ENCODE assay signal across 8 cellular contexts in genomic region chr2:65129613-65130439, GRCh38. TPM values are rescaled to one million over a fixed set of nuclear protein-coding genes. Genes with fewer than 3 reads are reported as not detected.
DNase-seq lines count a peak whose midpoint lies in the region; ATAC-seq and TF ChIP-seq lines count a peak whose summit lies in the region.

Gene RAB1A, minus strand, starts transcription at chr2:65130106. Its CDS starts 191 bp downstream, at chr2:65129915.

- H3K9me3 Mint-ChIP-seq in activated CD4-positive, alpha-beta T cell treated with anti-CD3 and anti-CD28 coated beads, Interleukin-2, amount 10 ng/mL, durations not matched to agents 24 days and 14 days: no peaks in the 10 kb centered on the region

- H3K4me3 ChIP-seq in coronary artery: peak within 1 kb of the TSS; percentile 98

- peaks cover 9% of the 10 kb centered on the region for H3K36me3 Mint-ChIP-seq in activated CD4-positive, alpha-beta T cell treated with anti-CD3 and anti-CD28 coated beads, Interleukin-2, amount 10 ng/mL, durations not matched to agents 24 days and 14 days (ENCODE audit: low read depth)

- TF ChIP-seq CTCF in C4-2B (conservative IDR thresholded peaks at IDR 0.05): peak; percentile 39
- TF ChIP-seq CTCF in coronary artery (IDR thresholded peaks at IDR 0.05): no peak

- peak within 1 kb of the TSS; percentile 94 for H3K27ac ChIP-seq in C4-2B
- peak within 1 kb of the TSS; percentile 97 to 100 for H3K27ac ChIP-seq in coronary artery

- H3K27me3 Mint-ChIP-seq in activated CD4-positive, alpha-beta T cell treated with anti-CD3 and anti-CD28 coated beads, Interleukin-2, amount 10 ng/mL, durations not matched to agents 24 days and 14 days: peaks cover 3% of the 10 kb centered on the region

- H3K27ac Mint-ChIP-seq in activated CD4-positive, alpha-beta T cell treated with anti-CD3 and anti-CD28 coated beads, Interleukin-2, amount 10 ng/mL, durations not matched to agents 24 days and 14 days: peak within 1 kb of the TSS; percentile 98

- intact Hi-C loops in activated CD4-positive, alpha-beta T cell treated with anti-CD3 and anti-CD28 coated beads, Interleukin-2, amount 10 ng/mL, durations not matched to agents 24 days and 14 days (cut with micrococcal nuclease): loop anchor here (1.0 to 5.0 kb wide), 9 partner anchors 43 to 1541 kb away; partner anchors contain the start of genes ACTR2, AFTPH, CEP68 and MDH1
- intact Hi-C loops in left colon (cut with DNase I, micrococcal nuclease): loop anchor here in 1 of 2 donors (10.0 kb wide), 1 partner anchor 55 kb away; no protein-coding TSS in a partner anchor

- ATAC-seq in GM19328 (IDR thresholded peaks at IDR 0.05; ENCODE audit: unreplicated experiment) (peak; percentile 95), HG03520 (IDR thresholded peaks at IDR 0.05; ENCODE audit: unreplicated experiment) (peak; percentile 96), left colon (peak; percentile 89)

- peaks cover 27% of the 10 kb centered on the region for H3K4me1 Mint-ChIP-seq in activated CD4-positive, alpha-beta T cell treated with anti-CD3 and anti-CD28 coated beads, Interleukin-2, amount 10 ng/mL, durations not matched to agents 24 days and 14 days

- H3K4me3 Mint-ChIP-seq in activated CD4-positive, alpha-beta T cell treated with anti-CD3 and anti-CD28 coated beads, Interleukin-2, amount 10 ng/mL, durations not matched to agents 24 days and 14 days: peak within 1 kb of the TSS; percentile 95

- DNase-seq in NCI-H526 treated with DMSO at 0.1 percent for 48 hours (lab: John Stamatoyannopoulos, UW) (peak; percentile 97), coronary artery (ENCODE audit: low spot score) (peak; percentile 100), left colon (peak; percentile 99 to 100)
- peak; percentile 99 for DNase-seq in activated CD4-positive, alpha-beta T cell treated with anti-CD3 and anti-CD28 coated beads, Interleukin-2, amount 10 ng/mL, durations not matched to agents 24 days and 14 days
- DNase-seq in stimulated activated CD4-positive, alpha-beta T cell treated with anti-CD3 and anti-CD28 coated beads, Interleukin-1b, Interleukin-23, amount 100 ng/mL, for 48 hours: peak; percentile 100

RNA-seq across cellular contexts. Expression of gene RAB1A, which starts in this region (rescaled TPM):
- 79.9 and 81.1 TPM in 2 replicates for total RNA-seq in activated CD4-positive, alpha-beta T cell treated with anti-CD3 and anti-CD28 coated beads, Interleukin-2, amount 10 ng/mL, durations not matched to agents 24 days and 14 days
- 100 to 1,000 TPM; 172 to 179 TPM for total RNA-seq in left colon

Comparison
In these comparisons a context has a peak if more than half of its experiments do, and no peak if none do; other contexts are left out.
1. Peak in every context shown above with its lines: DNase-seq, ATAC-seq, H3K4me3 ChIP-seq and H3K27ac ChIP-seq.